In genomic region chr2:38091757-38092156, GRCh38 we compare ENCODE assay signal across 1 cellular context.
TF ChIP-seq lines count a peak whose summit lies in the region.

No MANE protein-coding gene starts in this region.

TF ChIP-seq in IMR-90, 13 proteins besides CTCF, POLR2A, EP300 and RAD21:
- no peak for TF ChIP-seq SMC3 (IDR thresholded peaks at IDR 0.05; ENCODE audit: low read depth, low read length)
- no peak for TF ChIP-seq RCOR1 (IDR thresholded peaks at IDR 0.05; ENCODE audit: insufficient replicate concordance, low read length)
- TF ChIP-seq MAZ (IDR thresholded peaks at IDR 0.05; ENCODE audit: borderline replicate concordance, low read depth, low read length) = no peak
- TF ChIP-seq, protein P1, sequence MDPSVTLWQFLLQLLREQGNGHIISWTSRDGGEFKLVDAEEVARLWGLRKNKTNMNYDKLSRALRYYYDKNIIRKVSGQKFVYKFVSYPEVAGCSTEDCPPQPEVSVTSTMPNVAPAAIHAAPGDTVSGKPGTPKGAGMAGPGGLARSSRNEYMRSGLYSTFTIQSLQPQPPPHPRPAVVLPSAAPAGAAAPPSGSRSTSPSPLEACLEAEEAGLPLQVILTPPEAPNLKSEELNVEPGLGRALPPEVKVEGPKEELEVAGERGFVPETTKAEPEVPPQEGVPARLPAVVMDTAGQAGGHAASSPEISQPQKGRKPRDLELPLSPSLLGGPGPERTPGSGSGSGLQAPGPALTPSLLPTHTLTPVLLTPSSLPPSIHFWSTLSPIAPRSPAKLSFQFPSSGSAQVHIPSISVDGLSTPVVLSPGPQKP (IDR thresholded peaks at IDR 0.05; ENCODE audit: borderline replicate concordance, low read depth, low read length) = no peak
- no peak for TF ChIP-seq CEBPB (IDR thresholded peaks at IDR 0.05; ENCODE audit: low read depth, low read length)
- TF ChIP-seq MXI1 (IDR thresholded peaks at IDR 0.05; ENCODE audit: borderline replicate concordance, low read depth, low read length) = no peak
- no peak for TF ChIP-seq USF2 (IDR thresholded peaks at IDR 0.05; ENCODE audit: low read depth, low read length)
- TF ChIP-seq RFX5 (IDR thresholded peaks at IDR 0.05; ENCODE audit: low read depth, low read length) = no peak
- TF ChIP-seq MAFK (IDR thresholded peaks at IDR 0.05; ENCODE audit: low read depth, low read length) = no peak
- no peak for TF ChIP-seq CHD1 (IDR thresholded peaks at IDR 0.05; ENCODE audit: low read depth, low read length)
- TF ChIP-seq NFE2L2 (IDR thresholded peaks at IDR 0.05; ENCODE audit: low read depth, low read length) = no peak
- TF ChIP-seq FOS (IDR thresholded peaks at IDR 0.05; ENCODE audit: low read depth, low read length) = no peak
- no peak for TF ChIP-seq BHLHE40 (IDR thresholded peaks at IDR 0.05; ENCODE audit: low read depth, low read length)
